Comparison of ENCODE assay signal across 20 cellular contexts in the genomic region with DNA sequence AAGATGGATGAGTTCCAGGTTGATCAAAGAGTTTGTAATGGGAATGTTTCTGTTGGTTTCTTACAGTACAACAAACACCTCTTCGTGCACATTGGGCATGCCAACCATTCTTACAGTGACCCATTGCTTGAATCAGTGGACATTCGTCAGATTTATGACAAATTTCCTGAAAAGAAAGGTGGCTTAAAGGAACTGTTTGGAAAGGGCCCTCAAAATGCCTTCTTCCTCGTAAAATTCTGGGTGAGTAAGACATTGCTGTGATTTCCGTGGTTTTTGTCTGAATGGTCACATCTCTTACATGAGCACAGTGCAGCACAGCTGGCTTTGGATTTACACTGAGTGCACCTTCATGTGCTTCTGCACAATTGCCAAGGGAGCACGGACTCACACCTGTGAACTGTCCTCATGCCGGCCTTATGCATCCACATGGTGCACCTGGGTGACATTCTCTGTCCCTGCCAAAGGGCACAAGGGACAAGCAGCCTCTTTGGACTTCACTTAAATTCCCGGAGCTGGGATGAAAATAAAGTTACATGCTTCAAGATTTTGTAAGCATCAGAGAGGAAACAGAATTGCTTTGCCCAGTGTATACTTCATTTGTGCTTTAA.
A peak's percentile ranks its signal among the peaks of the same experiment; 100 is the strongest.
DNase-seq lines count a peak whose midpoint lies in the region; ATAC-seq, FAIRE-seq and TF ChIP-seq lines count a peak whose summit lies in the region.
"Had no signal": no experiment of that assay in that cellular context is flagged by ENCODE, and none has a peak within 500 bp of the region (broad histone marks: within the 10 kb centered on the region; RNA-seq: fewer than 3 reads in every experiment).

No MANE protein-coding gene starts in this region.

- H3K4me1 Mint-ChIP-seq in astrocyte (ENCODE audit: low read depth, unreplicated experiment) = peaks cover 26% of the 10 kb centered on the region

- H3K4me1 ChIP-seq in BLaER1 (peaks cover 19% of the 10 kb centered on the region), astrocyte (ENCODE audit: insufficient read depth, low read length) (peaks cover 22% of the 10 kb centered on the region), neuronal stem cell (ENCODE audit: control insufficient read depth in 2 of 2, insufficient read depth in 1 of 2, low read depth in 1 of 2, low read length in 2 of 2) (peaks cover 3 to 10% of the 10 kb centered on the region in 2 donors), mucosa of descending colon (ENCODE audit: low read depth) (no peaks in the 10 kb centered on the region)
- H3K4me1 ChIP-seq: suprapubic skin had no signal

- DNase-seq in HT1080 (ENCODE audit: low read depth) (peak; percentile 81), astrocyte (ENCODE audit: low read depth) (peak; percentile 32), neuronal stem cell (ENCODE audit: low spot score) (no peak), NCI-H446 treated with DMSO at 0.1 percent for 48 hours (lab: John Stamatoyannopoulos, UW) (no peak), mucosa of descending colon (no peak), NCI-H1092 treated with DMSO at 0.1 percent for 48 hours (lab: John Stamatoyannopoulos, UW) (no peak), HTR-8/SVneo (ENCODE audit: insufficient read length, low spot score) (no peak)
- DNase-seq: activated CD4-positive, alpha-beta memory T cell treated with anti-CD3 and anti-CD28 coated beads for 36 hours; effector memory CD8-positive, alpha-beta T cell; H9; NCI-H1105; NCI-H2107; NCI-H526; nucleus accumbens; Right ventricle myocardium superior; stimulated activated CD4-positive, alpha-beta T cell treated with anti-CD3 and anti-CD28 coated beads, Interleukin-15, amount 100 ng/mL, for 24 hours had no signal

- no peaks in the 10 kb centered on the region for H3K27me3 Mint-ChIP-seq in astrocyte (ENCODE audit: low read depth, unreplicated experiment)
- H3K27me3 Mint-ChIP-seq: activated CD4-positive, alpha-beta memory T cell treated with anti-CD3 and anti-CD28 coated beads for 36 hours had no signal

- no peak overlapping the region for H2AK5ac ChIP-seq in neuronal stem cell (ENCODE audit: low read depth, low read length)

- TF ChIP-seq CTCF in astrocyte (IDR thresholded peaks at IDR 0.05; ENCODE audit: insufficient read depth, low read depth, low read length) = no peak
- no peak for TF ChIP-seq CTCF in mucosa of descending colon (IDR thresholded peaks at IDR 0.05)

- H2BK12ac ChIP-seq in neuronal stem cell (ENCODE audit: low read length) = no peak overlapping the region

- H2BK15ac ChIP-seq in neuronal stem cell (ENCODE audit: low read length) = no peak overlapping the region

- no peak overlapping the region for H4K91ac ChIP-seq in neuronal stem cell (ENCODE audit: low read depth, low read length, poor library complexity)

- intact Hi-C loops in mucosa of descending colon (cut with DNase I, micrococcal nuclease) = no loop called here

- H3K4ac ChIP-seq in neuronal stem cell (ENCODE audit: low read length) = no peak overlapping the region

- peak overlapping the region; percentile 57 for H3K4me2 ChIP-seq in BLaER1
- peak overlapping the region; percentile 39 for H3K4me2 ChIP-seq in astrocyte (ENCODE audit: low read length)
- H3K4me2 ChIP-seq in neuronal stem cell (ENCODE audit: insufficient read depth, low read length, poor library complexity, severe bottlenecking) = no peak overlapping the region

- H3K14ac ChIP-seq in neuronal stem cell (ENCODE audit: low read length) = no peak overlapping the region

- no CpG with 5 or more reads among the region's 7 CpGs for WGBS in neuronal stem cell (ENCODE audit: extremely low coverage in 2 of 2, insufficient read length in 2 of 2, insufficient replicate concordance in 1 of 2), 2 donors

- H3K27ac Mint-ChIP-seq in astrocyte (ENCODE audit: unreplicated experiment) = peak overlapping the region; percentile 93
- H3K27ac Mint-ChIP-seq: activated CD4-positive, alpha-beta memory T cell treated with anti-CD3 and anti-CD28 coated beads for 36 hours; effector memory CD8-positive, alpha-beta T cell had no signal

- H3K4me3 ChIP-seq in BLaER1 (no peak overlapping the region), astrocyte (ENCODE audit: insufficient read depth, low read depth, low read length) (no peak overlapping the region), neuronal stem cell (ENCODE audit: low read length in 2 of 2) (no peak overlapping the region), mucosa of descending colon (no peak overlapping the region)
- H3K4me3 ChIP-seq: suprapubic skin, vagina had no signal

- H3K23ac ChIP-seq in neuronal stem cell (ENCODE audit: low read depth, low read length, poor library complexity) = no peak overlapping the region

- H4K20me1 ChIP-seq in BLaER1 = no peaks in the 10 kb centered on the region
- peaks cover 2% of the 10 kb centered on the region for H4K20me1 ChIP-seq in astrocyte (ENCODE audit: insufficient read depth, low read length)

- no peak overlapping the region for H2BK120ac ChIP-seq in neuronal stem cell (ENCODE audit: low read depth, low read length)

- H3K36me3 ChIP-seq in BLaER1 = no peaks in the 10 kb centered on the region
- peaks cover 28% of the 10 kb centered on the region for H3K36me3 ChIP-seq in astrocyte (ENCODE audit: insufficient read depth, low read length)
- H3K36me3 ChIP-seq in neuronal stem cell (replicated peaks in 1 of 2; ENCODE audit: control insufficient read depth in 2 of 2, insufficient read depth in 2 of 2, low read length in 2 of 2) = peaks cover 9 to 95% of the 10 kb centered on the region in 2 donors
- no peaks in the 10 kb centered on the region for H3K36me3 ChIP-seq in mucosa of descending colon (ENCODE audit: low read depth)
- H3K36me3 ChIP-seq: vagina had no signal

- H3K27me3 ChIP-seq in BLaER1 = no peaks in the 10 kb centered on the region
- H3K27me3 ChIP-seq in astrocyte (ENCODE audit: insufficient read depth, low read length) = no peaks in the 10 kb centered on the region
- no peaks in the 10 kb centered on the region for H3K27me3 ChIP-seq in neuronal stem cell (ENCODE audit: control insufficient read depth in 3 of 3, insufficient read depth in 3 of 3, low read depth in 1 of 3, low read length in 3 of 3)
- H3K27me3 ChIP-seq: suprapubic skin, vagina had no signal

- H3K36me3 Mint-ChIP-seq in astrocyte (ENCODE audit: low read depth, unreplicated experiment) = peaks cover 8% of the 10 kb centered on the region
- H3K36me3 Mint-ChIP-seq: activated CD4-positive, alpha-beta memory T cell treated with anti-CD3 and anti-CD28 coated beads for 36 hours had no signal

- H3K18ac ChIP-seq in neuronal stem cell (ENCODE audit: low read length) = peak overlapping the region; percentile 15

- peak overlapping the region; percentile 12 for H3K4me3 Mint-ChIP-seq in astrocyte (ENCODE audit: unreplicated experiment)
- H3K4me3 Mint-ChIP-seq: activated CD4-positive, alpha-beta memory T cell treated with anti-CD3 and anti-CD28 coated beads for 36 hours; effector memory CD8-positive, alpha-beta T cell; H9 had no signal

- H3K79me2 ChIP-seq in astrocyte (ENCODE audit: insufficient read depth, low read length) = peaks cover 7% of the 10 kb centered on the region

- H4K8ac ChIP-seq in neuronal stem cell (ENCODE audit: low read depth, low read length) = no peak overlapping the region

- H3K9me3 Mint-ChIP-seq in astrocyte (ENCODE audit: unreplicated experiment) = no peaks in the 10 kb centered on the region
- H3K9me3 Mint-ChIP-seq: activated CD4-positive, alpha-beta memory T cell treated with anti-CD3 and anti-CD28 coated beads for 36 hours; effector memory CD8-positive, alpha-beta T cell; H9 had no signal

- peaks cover 2% of the 10 kb centered on the region for H3K79me1 ChIP-seq in neuronal stem cell (ENCODE audit: low read depth, low read length)

- no peak overlapping the region for H2AFZ ChIP-seq in astrocyte (ENCODE audit: low read depth, low read length)
- H2AFZ ChIP-seq in neuronal stem cell (ENCODE audit: low read length) = no peak overlapping the region

- H3K27ac ChIP-seq in BLaER1 (no peak overlapping the region), astrocyte (ENCODE audit: low read depth, low read length) (no peak overlapping the region), neuronal stem cell (replicated peaks; ENCODE audit: low read length) (peak overlapping the region; percentile 58)
- H3K27ac ChIP-seq: KMS-11, suprapubic skin, vagina had no signal

- H2BK5ac ChIP-seq in neuronal stem cell (ENCODE audit: low read length) = no peak overlapping the region

- peak; percentile 70 for FAIRE-seq in astrocyte (lab: Jason Lieb, UNC)
- FAIRE-seq in HTR-8/SVneo (lab: Jason Lieb, UNC) = no peak

- H3K9me3 ChIP-seq in BLaER1 (no peaks in the 10 kb centered on the region), astrocyte (ENCODE audit: insufficient read depth, low read depth, low read length) (no peaks in the 10 kb centered on the region), neuronal stem cell (replicated peaks in 1 of 2; ENCODE audit: control insufficient read depth in 2 of 2, insufficient read depth in 1 of 2, low read depth in 1 of 2, low read length in 2 of 2) (no peaks in the 10 kb centered on the region), mucosa of descending colon (no peaks in the 10 kb centered on the region)
- H3K9me3 ChIP-seq: suprapubic skin, vagina had no signal

- H3K9ac ChIP-seq in BLaER1 (no peak overlapping the region), astrocyte (ENCODE audit: low read length) (no peak overlapping the region), neuronal stem cell (ENCODE audit: low read depth, low read length, poor library complexity) (no peak overlapping the region)
- H3K9ac ChIP-seq: KMS-11 had no signal

- ATAC-seq in mucosa of descending colon = no peak
- ATAC-seq: effector memory CD8-positive, alpha-beta T cell had no signal

Comparison
In these comparisons a context has a peak if more than half of its experiments do, and no peak if none do; other contexts are left out.
1. DNase-seq: peak in HT1080 (single experiment) and astrocyte (single experiment); none in neuronal stem cell (single experiment), NCI-H446 treated with DMSO at 0.1 percent for 48 hours (single experiment), mucosa of descending colon (0 of 3), NCI-H1092 treated with DMSO at 0.1 percent for 48 hours (single experiment) and HTR-8/SVneo (single experiment).